Comparison of ENCODE assay signal across 18 cellular contexts in the genomic region with DNA sequence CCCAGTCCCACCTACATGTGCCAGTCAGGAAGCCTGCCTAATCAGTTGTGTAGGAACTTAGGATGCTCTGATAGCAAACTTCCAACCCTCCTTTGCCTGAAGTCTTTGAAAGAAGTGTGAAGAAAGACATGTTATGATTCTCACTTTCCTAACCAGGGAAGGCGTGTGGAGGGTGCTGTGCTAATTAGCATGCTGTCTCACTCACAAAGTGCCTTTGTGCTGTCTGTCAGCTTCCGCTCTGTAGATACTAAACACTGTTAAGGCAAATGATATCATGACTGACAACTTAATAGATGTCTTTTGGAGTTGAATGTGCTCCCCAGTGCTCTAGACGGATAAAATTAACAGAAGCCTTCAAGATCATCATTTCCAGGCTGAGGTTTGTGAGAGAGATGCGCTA.
A peak's percentile ranks its signal among the peaks of the same experiment; 100 is the strongest.
DNase-seq lines count a peak whose midpoint lies in the region; ATAC-seq lines count a peak whose summit lies in the region.
"Had no signal": no experiment of that assay in that cellular context is flagged by ENCODE, and none has a peak within 500 bp of the region (broad histone marks: within the 10 kb centered on the region; RNA-seq: fewer than 3 reads in every experiment).

No MANE protein-coding gene starts in this region.

- ATAC-seq in HG02885 (IDR thresholded peaks at IDR 0.05; ENCODE audit: poor library complexity, unreplicated experiment) (no peak), HG03469 (IDR thresholded peaks at IDR 0.05; ENCODE audit: unreplicated experiment) (no peak), GM19452 (IDR thresholded peaks at IDR 0.05; ENCODE audit: unreplicated experiment) (no peak)
- ATAC-seq: CD8-positive, alpha-beta T cell had no signal

- DNase-seq in NCI-H146 treated with DMSO at 0.1 percent for 48 hours (lab: John Stamatoyannopoulos, UW; ENCODE audit: unreplicated experiment) (peak; percentile 75), NCI-H69 (lab: John Stamatoyannopoulos, UW) (peak; percentile 61), inferior parietal cortex (ENCODE audit: extremely low spot score) (peak; percentile 58), putamen (ENCODE audit: low spot score) (peak; percentile 45), AG20443 (ENCODE audit: low spot score) (no peak)
- DNase-seq: ACHN; CD8-positive, alpha-beta T cell; Karpas-422; MV-4-11; NCI-H2029; NCI-H2171; NCI-H446 treated with DMSO at 0.1 percent for 48 hours; NCI-H748 treated with DMSO at 0.1 percent for 48 hours; SHP77 treated with DMSO at 0.1 percent for 48 hours; SW 1271 had no signal
